ENCODE assay signal across 9 cellular contexts in the genomic region with DNA sequence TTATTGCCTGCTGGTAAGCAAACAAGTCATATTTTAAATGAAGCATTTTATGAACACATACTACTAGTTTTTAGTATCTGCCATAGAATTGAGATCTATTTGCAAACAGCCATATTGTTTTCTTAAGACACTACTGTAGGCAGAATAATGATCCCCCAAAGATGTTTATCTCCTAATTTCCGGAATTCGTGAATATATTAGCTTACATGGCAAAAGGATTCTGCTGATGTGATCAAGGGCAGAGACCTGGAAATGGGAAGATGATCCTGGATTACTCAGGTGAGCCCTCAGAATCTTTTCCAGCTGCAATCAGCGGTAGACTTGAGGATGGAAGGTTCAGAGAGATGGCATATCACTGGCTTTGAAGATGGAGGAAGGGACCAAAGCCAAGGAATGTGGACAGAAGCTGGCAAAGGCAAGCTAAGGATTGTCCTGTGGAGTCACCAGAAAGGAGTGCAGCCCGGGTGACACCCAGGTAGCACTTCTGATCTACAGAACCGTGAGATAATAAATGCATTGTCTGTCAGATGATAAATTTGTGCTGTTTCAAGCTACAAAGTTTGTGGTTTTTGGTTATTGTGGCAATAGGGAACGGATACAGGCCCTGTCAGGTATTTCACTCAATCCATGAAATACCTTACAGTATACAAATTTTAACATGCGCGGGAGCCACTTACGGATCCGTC. TPM values are rescaled to one million over a fixed set of nuclear protein-coding genes. Genes with fewer than 3 reads are reported as not detected.
DNase-seq lines count a peak whose midpoint lies in the region; FAIRE-seq and TF ChIP-seq lines count a peak whose summit lies in the region.
"Had no signal": no experiment of that assay in that cellular context is flagged by ENCODE, and none has a peak within 500 bp of the region (broad histone marks: within the 10 kb centered on the region; RNA-seq: fewer than 3 reads in every experiment).

No MANE protein-coding gene starts in this region.

- H3K4me3 ChIP-seq in testis = no peak overlapping the region
- no peak overlapping the region for H3K4me3 ChIP-seq in coronary artery
- H3K4me3 ChIP-seq: upper lobe of right lung had no signal

- TF ChIP-seq CTCF in testis (IDR thresholded peaks at IDR 0.05) = no peak
- no peak for TF ChIP-seq CTCF in coronary artery (IDR thresholded peaks at IDR 0.05)

- peak; percentile 36 for FAIRE-seq in GM12892 (lab: Jason Lieb, UNC)

- WGBS in testis, 2 donors = 17 to 18% methylated on average over 10 of the region's 10 CpGs

- H3K4me1 ChIP-seq in testis = peaks cover 11% of the 10 kb centered on the region

- in situ Hi-C loops in ACHN (cut with HindIII; ENCODE audit: low pct_ligation_motif_present, low pct_unique_long_range_greater_than_20kb, low sequenced_read_pairs) = no loop called here

- DNase-seq in ACHN (peak; percentile 11), GM12892 (ENCODE audit: insufficient read length) (no peak), astrocyte of the hippocampus (ENCODE audit: low read depth, low spot score) (peak; percentile 45), left kidney (ENCODE audit: low read depth, low spot score) (peak; percentile 29), NCI-H226 (no peak), testis (no peak), coronary artery (ENCODE audit: low spot score) (no peak), posterior cingulate gyrus (no peak)

- H3K27ac ChIP-seq in testis = peak overlapping the region in 1 of 2 donors; percentile 100
- peak overlapping the region in 1 of 2 donors; percentile 99 for H3K27ac ChIP-seq in coronary artery
- H3K27ac ChIP-seq: upper lobe of right lung had no signal

- TF ChIP-seq POLR2A in GM12892 (IDR thresholded peaks at IDR 0.05; ENCODE audit: low read depth, low read length) (no peak; the same call in 1 of the 2 replicates), testis (IDR thresholded peaks at IDR 0.05) (no peak)

- H3K9me3 ChIP-seq in testis = no peaks in the 10 kb centered on the region
- H3K9me3 ChIP-seq: upper lobe of right lung had no signal

- H3K36me3 ChIP-seq in testis (ENCODE audit: low read depth, missing control alignments) = no peaks in the 10 kb centered on the region

- intact Hi-C loops in testis (cut with DNase I; ENCODE audit: low total_unique reads) = loop anchor here (10.0 kb wide), 1 partner anchor 360 kb away; a partner anchor contains a TSS
- intact Hi-C loops in posterior cingulate gyrus (cut with DNase I) = loop anchor here (2.0 to 10.0 kb wide), 3 partner anchors 150 to 344 kb away; no protein-coding TSS in a partner anchor

- H3K27me3 ChIP-seq in testis = no peaks in the 10 kb centered on the region
- H3K27me3 ChIP-seq: upper lobe of right lung had no signal

RNA-seq across cellular contexts. Expression of a gene that starts 1.0 kb away (rescaled TPM):
- polyA plus RNA-seq in GM12892 (2012; ENCODE audit: missing spikeins) = 16.6 TPM
- total RNA-seq in testis = 100 to 1,000 TPM in 1 of 2 donors, 10 to 100 TPM in 1; 83.9 to 100 TPM
- 14.8 TPM for polyA plus RNA-seq in testis (ENCODE audit: insufficient read depth, low read depth, low replicate concordance)

Comparison
In these comparisons a context has a peak if more than half of its experiments do, and no peak if none do; other contexts are left out.
1. DNase-seq: peak in ACHN (single experiment), astrocyte of the hippocampus (single experiment) and left kidney (single experiment); none in GM12892 (single experiment), NCI-H226 (single experiment), testis (single experiment), coronary artery (single experiment) and posterior cingulate gyrus (0 of 10).